Comparison of ENCODE assay signal across 8 cellular contexts in genomic region chr1:16366722-16367257, GRCh38. TPM values are rescaled to one million over a fixed set of nuclear protein-coding genes. Genes with fewer than 3 reads are reported as not detected.
DNase-seq lines count a peak whose midpoint lies in the region; ATAC-seq, FAIRE-seq and TF ChIP-seq lines count a peak whose summit lies in the region.

TSS of gene SZRD1 (plus strand) at chr1:16367242. CDS start at chr1:16367258, 16 bp downstream.

- intact Hi-C loops in right cardiac atrium (cut with DNase I) (loop anchor here in 1 of 4 donors (10.0 kb wide), 1 partner anchor 292 kb away; the partner anchor contains the start of gene FAM131C), psoas muscle (cut with DNase I) (loop anchor here (2.0 to 10.0 kb wide), 3 partner anchors 74 to 282 kb away; partner anchors contain the start of gene NECAP2 (in 1 of the 2))

- peaks cover 12% of the 10 kb centered on the region for H3K4me1 Mint-ChIP-seq in astrocyte (ENCODE audit: low read depth, unreplicated experiment)

- H3K4me3 ChIP-seq in astrocyte (ENCODE audit: insufficient read depth, low read depth, low read length) (peak within 1 kb of the TSS; percentile 89), right cardiac atrium (ENCODE audit: low read length) (peak within 1 kb of the TSS; percentile 74), psoas muscle (peak within 1 kb of the TSS; percentile 88)

- H3K27ac ChIP-seq in astrocyte (ENCODE audit: low read depth, low read length) (peak within 1 kb of the TSS; percentile 97), right cardiac atrium (ENCODE audit: low read length) (peak within 1 kb of the TSS; percentile 96), psoas muscle (peak within 1 kb of the TSS; percentile 99)

- H3K4me2 ChIP-seq in astrocyte (ENCODE audit: low read length) = peak within 1 kb of the TSS; percentile 93

- peaks cover 44% of the 10 kb centered on the region for H3K79me2 ChIP-seq in astrocyte (ENCODE audit: insufficient read depth, low read length)

- H3K27me3 ChIP-seq in astrocyte (ENCODE audit: insufficient read depth, low read length) = no peaks in the 10 kb centered on the region
- no peaks in the 10 kb centered on the region for H3K27me3 ChIP-seq in right cardiac atrium (ENCODE audit: control insufficient read depth, insufficient read depth)
- H3K27me3 ChIP-seq in psoas muscle (ENCODE audit: insufficient read depth in 3 of 3, low read length in 2 of 3) = no peaks in the 10 kb centered on the region

- WGBS in right cardiac atrium = 3% methylated on average over 24 of the region's 24 CpGs
- WGBS in psoas muscle, 3 donors = 2 to 3% (median 3%) methylated on average over 24 of the region's 24 CpGs

- no peaks in the 10 kb centered on the region for H3K9me3 ChIP-seq in astrocyte (ENCODE audit: insufficient read depth, low read depth, low read length)
- no peaks in the 10 kb centered on the region for H3K9me3 ChIP-seq in right cardiac atrium (ENCODE audit: control insufficient read depth, low read length)
- H3K9me3 ChIP-seq in psoas muscle = no peaks in the 10 kb centered on the region

- FAIRE-seq in astrocyte (lab: Jason Lieb, UNC) (peak; percentile 41), urothelium cell line (lab: Jason Lieb, UNC) (no peak)

- TF ChIP-seq CTCF in astrocyte (IDR thresholded peaks at IDR 0.05; ENCODE audit: insufficient read depth, low read depth, low read length) = no peak
- no peak for TF ChIP-seq CTCF in psoas muscle (IDR thresholded peaks at IDR 0.05)

- H3K36me3 Mint-ChIP-seq in astrocyte (ENCODE audit: low read depth, unreplicated experiment) = no peaks in the 10 kb centered on the region

- H3K4me3 Mint-ChIP-seq in astrocyte (ENCODE audit: unreplicated experiment) = peak within 1 kb of the TSS; percentile 95

- H2AFZ ChIP-seq in astrocyte (ENCODE audit: low read depth, low read length) = peak within 1 kb of the TSS; percentile 63

- peak within 1 kb of the TSS; percentile 98 for H3K27ac Mint-ChIP-seq in astrocyte (ENCODE audit: unreplicated experiment)

- no peaks in the 10 kb centered on the region for H3K9me3 Mint-ChIP-seq in astrocyte (ENCODE audit: unreplicated experiment)

- H3K4me1 ChIP-seq in astrocyte (ENCODE audit: insufficient read depth, low read length) = peaks cover 11% of the 10 kb centered on the region
- no peaks in the 10 kb centered on the region for H3K4me1 ChIP-seq in right cardiac atrium (ENCODE audit: control insufficient read depth, insufficient read depth, low read length)
- H3K4me1 ChIP-seq in psoas muscle = peaks cover 32% of the 10 kb centered on the region

- peak; percentile 94 for DNase-seq in NCI-H2029 treated with DMSO at 0.1 percent for 48 hours (lab: John Stamatoyannopoulos, UW)
- peak; percentile 89 for DNase-seq in T-helper 9 cell
- peak; percentile 98 for DNase-seq in astrocyte (ENCODE audit: low read depth)
- peak; percentile 96 to 99 (median 99) for DNase-seq in right cardiac atrium
- DNase-seq in psoas muscle = peak; percentile 97 to 98
- peak; percentile 94 for DNase-seq in urothelium cell line (ENCODE audit: low spot score)

- H3K36me3 ChIP-seq in astrocyte (ENCODE audit: insufficient read depth, low read length) (no peaks in the 10 kb centered on the region), psoas muscle (ENCODE audit: insufficient read depth in 1 of 2, low read depth in 1 of 2) (no peaks in the 10 kb centered on the region)

- H3K9ac ChIP-seq in astrocyte (ENCODE audit: low read length) = peak within 1 kb of the TSS; percentile 92

- no peaks in the 10 kb centered on the region for H3K27me3 Mint-ChIP-seq in astrocyte (ENCODE audit: low read depth, unreplicated experiment)

- ATAC-seq in GM18502 (IDR thresholded peaks at IDR 0.05; ENCODE audit: poor library complexity, unreplicated experiment) = peak; percentile 78
- peak; percentile 75 for ATAC-seq in HG03025 (IDR thresholded peaks at IDR 0.05; ENCODE audit: low FRiP score, unreplicated experiment)
- peak; percentile 92 to 93 for ATAC-seq in right cardiac atrium
- peak; percentile 91 to 94 (median 92) for ATAC-seq in psoas muscle

- peaks cover 33% of the 10 kb centered on the region for H4K20me1 ChIP-seq in astrocyte (ENCODE audit: insufficient read depth, low read length)

RNA-seq across cellular contexts. Expression of gene SZRD1, which starts in this region (rescaled TPM):
- 152 and 165 TPM in 2 replicates for total RNA-seq in astrocyte
- 100 to 1,000 TPM; 106 to 132 (median 109) TPM for total RNA-seq in right cardiac atrium
- polyA plus RNA-seq in right cardiac atrium = 70.7 TPM
- 100 to 1,000 TPM in 3 of 4 donors, 10 to 100 TPM in 1; 80.7 to 144 (median 138) TPM for total RNA-seq in psoas muscle
- polyA plus RNA-seq in psoas muscle = 100 to 1,000 TPM in 2 of 3 donors, 10 to 100 TPM in 1; 75.9 to 184 (median 156) TPM

Comparison
In these comparisons a context has a peak if more than half of its experiments do, and no peak if none do; other contexts are left out.
1. Peak in every context shown above with its lines: DNase-seq, ATAC-seq, H3K4me3 ChIP-seq and H3K27ac ChIP-seq.